In the genomic region with DNA sequence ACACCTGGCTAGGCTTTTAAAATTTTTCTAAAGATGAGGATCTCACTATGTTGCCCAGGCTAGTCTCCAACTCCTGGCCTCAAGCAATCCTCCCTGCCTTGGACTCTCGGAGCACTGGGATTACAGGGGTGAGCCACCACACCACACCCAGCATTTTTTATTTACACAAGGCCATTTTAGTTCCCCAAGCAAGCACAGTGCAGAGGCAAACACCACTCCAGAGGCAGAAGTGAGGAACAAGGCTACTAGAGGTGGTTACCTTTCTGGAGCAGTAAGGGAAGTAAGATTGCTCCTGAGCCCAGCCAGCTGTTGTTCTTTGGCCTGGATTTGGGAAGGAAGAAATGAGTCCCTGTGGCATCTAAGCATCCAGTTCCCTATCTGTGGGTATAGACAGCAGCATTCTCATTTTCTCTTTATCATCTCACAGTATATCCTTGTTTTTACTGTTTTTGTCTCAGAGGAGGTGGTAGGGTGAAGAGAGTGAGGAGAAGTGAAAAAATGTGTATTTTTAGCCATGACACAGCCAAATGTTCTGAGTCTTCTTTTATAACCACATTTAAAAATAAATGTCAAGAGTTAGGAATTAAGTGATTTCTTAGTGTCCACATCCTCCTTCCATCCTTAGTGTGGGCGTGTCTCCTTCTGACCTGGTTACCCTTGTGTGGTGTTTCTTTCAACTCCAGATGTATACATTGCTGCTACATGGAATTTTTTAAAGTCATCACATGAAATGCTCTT, we compare ENCODE assay signal across 23 cellular contexts. TPM values are rescaled to one million over a fixed set of nuclear protein-coding genes. Genes with fewer than 3 reads are reported as not detected.
DNase-seq lines count a peak whose midpoint lies in the region; ATAC-seq and TF ChIP-seq lines count a peak whose summit lies in the region.
"Had no signal": no experiment of that assay in that cellular context is flagged by ENCODE, and none has a peak within 500 bp of the region (broad histone marks: within the 10 kb centered on the region; RNA-seq: fewer than 3 reads in every experiment).

No MANE protein-coding gene starts in this region.

- no peak overlapping the region for H3K4me3 Mint-ChIP-seq in activated CD4-positive, alpha-beta memory T cell treated with anti-CD3 and anti-CD28 coated beads, Interleukin-2, amount 10 ng/mL, durations not matched to agents 7 days and 5 days
- no peak overlapping the region for H3K4me3 Mint-ChIP-seq in activated CD4-positive, alpha-beta memory T cell treated with anti-CD3 and anti-CD28 coated beads for 36 hours
- no peak overlapping the region for H3K4me3 Mint-ChIP-seq in central memory CD8-positive, alpha-beta T cell
- no peak overlapping the region for H3K4me3 Mint-ChIP-seq in H9
- H3K4me3 Mint-ChIP-seq: activated B cell treated with CpG ODN at 0.5 μM for 24 hours; GM23338; neural crest cell; T-helper 1 cell treated with Interleukin-12 subunit alpha and Interleukin-12 subunit beta and Interleukin-4 antibody, amounts not matched to agents 30 μg/mL and 1 μg/mL, for 36 hours had no signal

- H2BK20ac ChIP-seq in IMR-90 (ENCODE audit: low read depth, low read length) (no peak overlapping the region), H9 (ENCODE audit: low read depth, low read length, poor library complexity, severe bottlenecking) (no peak overlapping the region)

- intact Hi-C loops in activated CD4-positive, alpha-beta memory T cell treated with anti-CD3 and anti-CD28 coated beads for 36 hours (cut with micrococcal nuclease), result loop anchor here (1.0 to 2.0 kb wide), 2 partner anchors 14 to 39 kb away; no protein-coding TSS in a partner anchor
- intact Hi-C loops in IMR-90 (cut with micrococcal nuclease), result no loop called here

- peaks cover 3% of the 10 kb centered on the region; the same call in 1 of the 2 replicates for H3K4me1 ChIP-seq in IMR-90 (ENCODE audit: control insufficient read depth, insufficient read depth, low read length)
- peaks cover 15% of the 10 kb centered on the region for H3K4me1 ChIP-seq in skeletal muscle satellite cell (ENCODE audit: control insufficient read depth, insufficient read depth, low read length)
- H3K4me1 ChIP-seq in H9 (ENCODE audit: insufficient read depth, low read length), result no peaks in the 10 kb centered on the region; the same call in 1 of the 2 replicates
- H3K4me1 ChIP-seq: gastroesophageal sphincter, psoas muscle had no signal

- WGBS in IMR-90 (ENCODE audit: extremely low coverage in 2 of 2, insufficient read length in 1 of 2), 2 experiments, result no CpG with 5 or more reads among the region's 2 CpGs
- no CpG with 5 or more reads among the region's 2 CpGs for WGBS in H9 (ENCODE audit: extremely low coverage, insufficient read length, low lambda C conversion rate)

- H3K27ac ChIP-seq in IMR-90 (ENCODE audit: insufficient read depth, low read length), result no peak overlapping the region
- no peak overlapping the region for H3K27ac ChIP-seq in H9 (ENCODE audit: insufficient read length, low read depth, low read length)
- H3K27ac ChIP-seq: A549, C4-2B, cardiac muscle cell, epithelial cell of prostate, gastroesophageal sphincter, PC-9, psoas muscle had no signal

- no peak for TF ChIP-seq RAD21 in IMR-90 (IDR thresholded peaks at IDR 0.05; ENCODE audit: low read length)

- H3K9me1 ChIP-seq in IMR-90 (ENCODE audit: insufficient read depth, low read length), result 0 out of 2 replicates have a peak, but pooled peaks cover 3% of the 10 kb centered on the region

- H3K79me1 ChIP-seq in IMR-90 (ENCODE audit: low read depth in 1 of 2, low read length in 2 of 2) (no peaks in the 10 kb centered on the region), H9 (ENCODE audit: insufficient read depth, low read depth, low read length, poor library complexity, severe bottlenecking) (no peaks in the 10 kb centered on the region)

- no peak overlapping the region for H2BK12ac ChIP-seq in H9 (ENCODE audit: insufficient read length, low read depth, low read length)

- no peaks in the 10 kb centered on the region for H3K79me2 ChIP-seq in H9 (ENCODE audit: insufficient read depth, low read length)

- dilution Hi-C loops in IMR-90 (cut with HindIII; ENCODE audit: low sequenced_read_pairs, unreplicated experiment), result no loop called here

- H3K4me1 Mint-ChIP-seq in activated CD4-positive, alpha-beta memory T cell treated with anti-CD3 and anti-CD28 coated beads, Interleukin-2, amount 10 ng/mL, durations not matched to agents 7 days and 5 days, result peaks cover 73% of the 10 kb centered on the region
- peaks cover 80% of the 10 kb centered on the region for H3K4me1 Mint-ChIP-seq in activated CD4-positive, alpha-beta memory T cell treated with anti-CD3 and anti-CD28 coated beads for 36 hours (ENCODE audit: low read depth)
- peaks cover 58% of the 10 kb centered on the region for H3K4me1 Mint-ChIP-seq in central memory CD8-positive, alpha-beta T cell
- no peaks in the 10 kb centered on the region for H3K4me1 Mint-ChIP-seq in H9
- H3K4me1 Mint-ChIP-seq: GM23338, neural crest cell had no signal

- H4K20me1 ChIP-seq in IMR-90 (ENCODE audit: insufficient read depth, low read length) (no peaks in the 10 kb centered on the region), H9 (ENCODE audit: control insufficient read depth, insufficient read depth, insufficient read length) (no peaks in the 10 kb centered on the region)

- H3K36me3 Mint-ChIP-seq in activated CD4-positive, alpha-beta memory T cell treated with anti-CD3 and anti-CD28 coated beads, Interleukin-2, amount 10 ng/mL, durations not matched to agents 7 days and 5 days (ENCODE audit: low read depth), result peaks cover 11% of the 10 kb centered on the region
- no peaks in the 10 kb centered on the region for H3K36me3 Mint-ChIP-seq in activated CD4-positive, alpha-beta memory T cell treated with anti-CD3 and anti-CD28 coated beads for 36 hours
- H3K36me3 Mint-ChIP-seq in central memory CD8-positive, alpha-beta T cell (ENCODE audit: insufficient read depth), result no peaks in the 10 kb centered on the region
- H3K36me3 Mint-ChIP-seq in H9 (ENCODE audit: insufficient read depth in 1 of 3, low read depth in 3 of 3), result no peaks in the 10 kb centered on the region

- H3T11ph ChIP-seq in H9 (ENCODE audit: low read length), result no peak overlapping the region

- TF ChIP-seq POLR2A in IMR-90 (IDR thresholded peaks at IDR 0.05; ENCODE audit: low read depth, low read length), result no peak

- H3K36me3 ChIP-seq in IMR-90 (ENCODE audit: control insufficient read depth, insufficient read depth, low read length), result no peaks in the 10 kb centered on the region
- no peaks in the 10 kb centered on the region for H3K36me3 ChIP-seq in skeletal muscle satellite cell (ENCODE audit: insufficient read depth, low read length)
- H3K36me3 ChIP-seq: cardiac muscle cell, gastroesophageal sphincter had no signal

- H3K18ac ChIP-seq in IMR-90 (ENCODE audit: low read depth, low read length), result peak overlapping the region; percentile 1; the same call in 1 of the 2 replicates
- H3K18ac ChIP-seq in H9 (ENCODE audit: insufficient read length, low read depth, low read length), result no peak overlapping the region

- POLR2A ChIA-PET in activated CD4-positive, alpha-beta memory T cell treated with anti-CD3 and anti-CD28 coated beads, Interleukin-2, amount 10 ng/mL, durations not matched to agents 7 days and 5 days (lab: Charles Lee), result interaction anchor here (7.2 kb wide), 1 partner anchor 9 kb away, joined by 86 read pairs; a partner anchor contains a TSS
- POLR2A ChIA-PET in activated CD4-positive, alpha-beta memory T cell treated with anti-CD3 and anti-CD28 coated beads for 36 hours (lab: Charles Lee), result no interaction called here
- POLR2A ChIA-PET in IMR-90 (lab: Charles Lee; ENCODE audit: unreplicated experiment), result no interaction called here

- H3K4me2 ChIP-seq in IMR-90 (ENCODE audit: low read depth, low read length) (no peak overlapping the region), skeletal muscle satellite cell (ENCODE audit: low read length) (peak overlapping the region; percentile 24), H9 (ENCODE audit: insufficient read depth, insufficient read length, low read length) (no peak overlapping the region)
- H3K4me2 ChIP-seq: A549, GM23338, PC-9 had no signal

- H3K23ac ChIP-seq in IMR-90 (ENCODE audit: low read depth, low read length) (no peak overlapping the region), H9 (ENCODE audit: insufficient read length, low read depth, low read length) (no peak overlapping the region)

- H3K4ac ChIP-seq in IMR-90 (ENCODE audit: low read depth, low read length) (peak overlapping the region; percentile 47; the same call in 1 of the 2 replicates), H9 (ENCODE audit: low read depth, low read length) (no peak overlapping the region)

- peak overlapping the region; percentile 60; the same call in 1 of the 2 replicates for H3K14ac ChIP-seq in IMR-90 (replicated peaks; ENCODE audit: low read depth, low read length)
- H3K14ac ChIP-seq in H9 (ENCODE audit: insufficient read depth, low read length), result no peak overlapping the region

- CTCF ChIA-PET in activated CD4-positive, alpha-beta memory T cell treated with anti-CD3 and anti-CD28 coated beads, Interleukin-2, amount 10 ng/mL, durations not matched to agents 7 days and 5 days (lab: Charles Lee), result no interaction called here
- CTCF ChIA-PET in activated CD4-positive, alpha-beta memory T cell treated with anti-CD3 and anti-CD28 coated beads for 36 hours (lab: Charles Lee), result no interaction called here
- CTCF ChIA-PET in IMR-90 (lab: Yijun Ruan, JAX), result interaction anchor here (0.5 kb wide), 1 partner anchor 180 kb away, joined by 3 read pairs; no protein-coding TSS in a partner anchor

- in situ Hi-C loops in IMR-90 (cut with MboI; ENCODE audit: low sequenced_read_pairs), result no loop called here

- H2AFZ ChIP-seq in IMR-90 (replicated peaks; ENCODE audit: low read length, poor library complexity), result no peak overlapping the region
- no peak overlapping the region for H2AFZ ChIP-seq in H9 (ENCODE audit: low read length)
- H2AFZ ChIP-seq: PC-9 had no signal

- H2BK5ac ChIP-seq in IMR-90 (ENCODE audit: low read depth, low read length, poor library complexity, severe bottlenecking), result no peak overlapping the region
- H2BK5ac ChIP-seq in H9 (ENCODE audit: insufficient read length, low read length), result no peak overlapping the region

- no peaks in the 10 kb centered on the region for H3K27me3 Mint-ChIP-seq in activated CD4-positive, alpha-beta memory T cell treated with anti-CD3 and anti-CD28 coated beads, Interleukin-2, amount 10 ng/mL, durations not matched to agents 7 days and 5 days
- H3K27me3 Mint-ChIP-seq in activated CD4-positive, alpha-beta memory T cell treated with anti-CD3 and anti-CD28 coated beads for 36 hours, result no peaks in the 10 kb centered on the region
- no peaks in the 10 kb centered on the region for H3K27me3 Mint-ChIP-seq in central memory CD8-positive, alpha-beta T cell
- no peaks in the 10 kb centered on the region; the same call in 1 of the 2 replicates for H3K27me3 Mint-ChIP-seq in H9 (ENCODE audit: low read depth)
- H3K27me3 Mint-ChIP-seq: activated B cell treated with CpG ODN at 0.5 μM for 24 hours had no signal

- H2AK9ac ChIP-seq in IMR-90 (replicated peaks; ENCODE audit: low read depth, low read length, poor library complexity), result no peak overlapping the region

- H3K27ac Mint-ChIP-seq in activated CD4-positive, alpha-beta memory T cell treated with anti-CD3 and anti-CD28 coated beads, Interleukin-2, amount 10 ng/mL, durations not matched to agents 7 days and 5 days, result peak overlapping the region; percentile 29
- H3K27ac Mint-ChIP-seq in activated CD4-positive, alpha-beta memory T cell treated with anti-CD3 and anti-CD28 coated beads for 36 hours, result no peak overlapping the region
- peak overlapping the region; percentile 56 for H3K27ac Mint-ChIP-seq in central memory CD8-positive, alpha-beta T cell (ENCODE audit: low read depth)
- H3K27ac Mint-ChIP-seq in H9, result no peak overlapping the region
- H3K27ac Mint-ChIP-seq: activated B cell treated with CpG ODN at 0.5 μM for 24 hours; activated T-helper 2 cell treated with anti-CD3 and anti-CD28 coated beads, Interferon-gamma antibody, Interleukin-2, Interleukin-4, amounts not matched to agents 10 μg/mL and 5 μg/mL and 100 μg/mL, durations not matched to agents 14 hours and 24 hours and 36 hours; GM23338; T-helper 1 cell treated with Interleukin-12 subunit alpha and Interleukin-12 subunit beta and Interleukin-4 antibody, amounts not matched to agents 30 μg/mL and 1 μg/mL, for 36 hours had no signal

- no peak overlapping the region for H2BK15ac ChIP-seq in IMR-90 (ENCODE audit: low read depth, low read length)
- no peak overlapping the region for H2BK15ac ChIP-seq in H9 (ENCODE audit: low read depth, low read length)

- DNase-seq in activated CD4-positive, alpha-beta memory T cell treated with anti-CD3 and anti-CD28 coated beads, Interleukin-2, amount 10 ng/mL, durations not matched to agents 7 days and 5 days, result no peak
- DNase-seq in activated CD4-positive, alpha-beta memory T cell treated with anti-CD3 and anti-CD28 coated beads for 36 hours, result no peak
- DNase-seq in IMR-90 (peak; percentile 63), H9 (no peak)
- no peak for DNase-seq in central memory CD8-positive, alpha-beta T cell (ENCODE audit: low spot score in 2 of 2)
- no peak for DNase-seq in stimulated activated CD4-positive, alpha-beta T cell treated with anti-CD3 and anti-CD28 coated beads, Interleukin-2, amount 100 ng/mL, for 24 hours
- DNase-seq: activated B cell treated with CpG ODN at 0.5 μM for 24 hours; Karpas-422; PC-9; psoas muscle; small intestine; stimulated activated CD4-positive, alpha-beta T cell treated with anti-CD3 and anti-CD28 coated beads, Interleukin-4, amount 100 ng/mL, for 1 hour had no signal

- H4K91ac ChIP-seq in IMR-90 (ENCODE audit: insufficient read depth, low read depth, low read length) (no peak overlapping the region), H9 (ENCODE audit: insufficient read length, low read depth, low read length) (no peak overlapping the region)

- H3K9ac ChIP-seq in IMR-90 (ENCODE audit: low read depth, low read length) (no peak overlapping the region; the same call in 1 of the 2 replicates), skeletal muscle satellite cell (ENCODE audit: low read depth, low read length) (peak overlapping the region; percentile 52), H9 (ENCODE audit: extremely low read depth, insufficient read length, low read length) (no peak overlapping the region)

- H2AK5ac ChIP-seq in IMR-90 (ENCODE audit: low read depth, low read length) (peak overlapping the region; percentile 68; the same call in 1 of the 2 replicates), H9 (ENCODE audit: insufficient read length, low read length) (no peak overlapping the region)

- ATAC-seq in IMR-90 (ENCODE audit: low read depth) (peak; percentile 72), GM19395 (IDR thresholded peaks at IDR 0.05; ENCODE audit: unreplicated experiment) (no peak)
- no peak for ATAC-seq in central memory CD8-positive, alpha-beta T cell (replicated peaks; ENCODE audit: extremely low read depth, poor library complexity, severe bottlenecking)
- ATAC-seq: A549, gastroesophageal sphincter, GM23338, psoas muscle had no signal

- H4K8ac ChIP-seq in IMR-90 (ENCODE audit: low read depth in 2 of 2, low read length in 2 of 2) (peak overlapping the region in 1 of 2 experiments; percentile 18; a peak in 1 of 4 replicates), H9 (replicated peaks; ENCODE audit: insufficient read length, low read depth, low read length) (no peak overlapping the region)

- TF ChIP-seq CTCF in IMR-90 (conservative IDR thresholded peaks at IDR 0.05; ENCODE audit: low read depth, low read length), result no peak
- no peak for TF ChIP-seq CTCF in H9 (conservative IDR thresholded peaks at IDR 0.05)

- H3K27me3 ChIP-seq in IMR-90 (ENCODE audit: control insufficient read depth, insufficient read depth, low read length) (peaks cover 3% of the 10 kb centered on the region; the same call in 1 of the 2 replicates), skeletal muscle satellite cell (ENCODE audit: control insufficient read depth, insufficient read depth, low read length) (peaks cover 11% of the 10 kb centered on the region), H9 (ENCODE audit: insufficient read depth, low read length) (no peaks in the 10 kb centered on the region)
- H3K27me3 ChIP-seq: cardiac muscle cell, gastroesophageal sphincter had no signal

- H2BK120ac ChIP-seq in IMR-90 (ENCODE audit: low read depth, low read length) (no peak overlapping the region), H9 (ENCODE audit: low read depth, low read length, poor library complexity, severe bottlenecking) (no peak overlapping the region)

- no peak overlapping the region for H4K5ac ChIP-seq in IMR-90 (ENCODE audit: low read depth, low read length)
- H4K5ac ChIP-seq in H9 (ENCODE audit: insufficient read length, low read depth, low read length), result no peak overlapping the region

- H3K9me3 ChIP-seq in IMR-90 (ENCODE audit: control insufficient read depth, insufficient read depth, low read length) (no peaks in the 10 kb centered on the region), skeletal muscle satellite cell (replicated peaks; ENCODE audit: low read length) (no peaks in the 10 kb centered on the region), H9 (ENCODE audit: control insufficient read depth, low read depth, low read length) (no peaks in the 10 kb centered on the region)
- H3K9me3 ChIP-seq: A549, gastroesophageal sphincter, psoas muscle had no signal

- no peaks in the 10 kb centered on the region for H3K9me3 Mint-ChIP-seq in activated CD4-positive, alpha-beta memory T cell treated with anti-CD3 and anti-CD28 coated beads, Interleukin-2, amount 10 ng/mL, durations not matched to agents 7 days and 5 days
- no peaks in the 10 kb centered on the region for H3K9me3 Mint-ChIP-seq in activated CD4-positive, alpha-beta memory T cell treated with anti-CD3 and anti-CD28 coated beads for 36 hours
- H3K9me3 Mint-ChIP-seq in central memory CD8-positive, alpha-beta T cell, result no peaks in the 10 kb centered on the region
- no peaks in the 10 kb centered on the region for H3K9me3 Mint-ChIP-seq in H9
- H3K9me3 Mint-ChIP-seq: activated B cell treated with CpG ODN at 0.5 μM for 24 hours; activated T-helper 2 cell treated with anti-CD3 and anti-CD28 coated beads, Interferon-gamma antibody, Interleukin-2, Interleukin-4, amounts not matched to agents 10 μg/mL and 5 μg/mL and 100 μg/mL, durations not matched to agents 14 hours and 24 hours and 36 hours; GM23338; neural crest cell; T-helper 1 cell treated with Interleukin-12 subunit alpha and Interleukin-12 subunit beta and Interleukin-4 antibody, amounts not matched to agents 30 μg/mL and 1 μg/mL, for 36 hours had no signal

- no peaks in the 10 kb centered on the region for H3K23me2 ChIP-seq in H9 (ENCODE audit: insufficient read length, low read depth, low read length, poor library complexity, severe bottlenecking)

- no peak overlapping the region for H3K4me3 ChIP-seq in IMR-90 (ENCODE audit: insufficient read depth, low read depth, low read length)
- no peak overlapping the region for H3K4me3 ChIP-seq in skeletal muscle satellite cell (ENCODE audit: low read length)
- H3K4me3 ChIP-seq: A549, cardiac muscle cell, gastroesophageal sphincter, GM23338, PC-9, psoas muscle had no signal

- no peak overlapping the region for H3K56ac ChIP-seq in IMR-90 (ENCODE audit: extremely low read depth, insufficient read depth, low read length)
- no peak overlapping the region for H3K56ac ChIP-seq in H9 (ENCODE audit: insufficient read length, low read depth, low read length)

- no TSS peak for BruUV-seq in IMR-90 (replicated peaks; lab: Mats Ljungman, UMichigan)

RNA-seq across cellular contexts. Expression of a gene that starts 10.5 kb away (rescaled TPM):
- 10 to 100 TPM; 94.0 to 94.4 TPM for total RNA-seq in activated CD4-positive, alpha-beta memory T cell treated with anti-CD3 and anti-CD28 coated beads, Interleukin-2, amount 10 ng/mL, durations not matched to agents 7 days and 5 days
- 10 to 100 TPM; 48.9 to 49.0 TPM for total RNA-seq in activated CD4-positive, alpha-beta memory T cell treated with anti-CD3 and anti-CD28 coated beads for 36 hours
- 20.8 and 22.8 TPM in 2 replicates for total RNA-seq in IMR-90 (2012; rRNA removed)
- polyA plus RNA-seq in IMR-90 (2012; rRNA removed), result 8.0 and 9.1 TPM in 2 replicates
- 3.6 and 4.1 TPM in 2 replicates for polyA plus RNA-seq in IMR-90 (2012; cell fraction: cytosol; rRNA removed)
- 5.4 and 10.4 TPM in 2 replicates for polyA plus RNA-seq in IMR-90 (2012; cell fraction: nucleus; rRNA removed; ENCODE audit: low replicate concordance)
- 14.0 and 15.2 TPM in 2 replicates for total RNA-seq in skeletal muscle satellite cell (2012; rRNA removed)
- total RNA-seq in H9 (2021), result 16.4 and 18.0 TPM in 2 replicates

Comparison
In these comparisons a context has a peak if more than half of its experiments do, and no peak if none do; other contexts are left out.
1. H3K27ac Mint-ChIP-seq: peak in activated CD4-positive, alpha-beta memory T cell treated with anti-CD3 and anti-CD28 coated beads, Interleukin-2, amount 10 ng/mL, durations not matched to agents 7 days and 5 days (single experiment) and central memory CD8-positive, alpha-beta T cell (single experiment); none in activated CD4-positive, alpha-beta memory T cell treated with anti-CD3 and anti-CD28 coated beads for 36 hours (single experiment) and H9 (0 of 3).